8 cellular contexts compared by ENCODE assay signal in the genomic region with DNA sequence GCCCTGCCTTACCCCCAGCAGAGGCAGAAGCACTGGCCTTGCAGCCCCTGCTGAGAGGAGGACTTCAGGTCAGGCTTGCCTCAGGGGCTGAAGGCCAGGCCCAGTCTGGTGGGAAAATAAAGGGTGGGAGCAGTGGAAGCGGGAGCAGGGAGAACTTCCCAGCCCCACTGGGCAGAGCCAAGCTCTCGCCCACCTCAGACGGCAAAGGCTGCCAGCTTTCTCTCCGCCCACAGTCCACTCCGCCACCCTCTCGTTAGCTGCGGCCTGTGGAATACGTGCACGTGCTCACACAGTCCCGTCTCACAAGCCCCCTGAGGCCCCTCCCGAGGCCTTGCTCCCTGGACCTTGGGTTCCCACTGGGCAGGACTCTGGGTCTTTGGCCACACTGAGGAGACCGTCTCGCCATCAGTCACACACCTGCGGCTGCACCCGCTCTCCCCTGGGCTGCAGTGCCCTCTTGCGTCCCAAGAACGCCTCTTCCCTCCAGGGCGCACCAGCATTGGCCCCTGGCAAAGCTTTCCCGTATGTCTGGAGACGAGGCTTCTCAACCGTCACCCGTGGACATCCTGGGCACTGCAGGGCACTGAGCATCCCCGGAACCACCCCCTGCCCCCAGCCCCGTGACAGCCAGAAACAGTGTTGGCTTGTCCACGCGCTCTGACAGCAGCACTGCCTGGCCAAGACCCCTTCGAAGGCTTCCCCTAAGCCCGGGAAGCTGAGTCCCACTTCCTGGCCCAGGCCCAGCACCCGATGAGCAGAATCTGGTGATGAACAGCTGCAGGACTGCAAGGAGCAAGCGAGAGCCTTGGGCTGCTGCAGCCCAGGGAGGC. TPM values are rescaled to one million over a fixed set of nuclear protein-coding genes. Genes with fewer than 3 reads are reported as not detected.
DNase-seq lines count a peak whose midpoint lies in the region; ATAC-seq lines count a peak whose summit lies in the region.

No MANE protein-coding gene starts in this region.

- CTCF ChIA-PET in activated CD4-positive, alpha-beta memory T cell treated with anti-CD3 and anti-CD28 coated beads for 36 hours (lab: Charles Lee): interaction anchor here (0.7 to 3.2 kb wide), 24 partner anchors 9 to 316 kb away, joined by 3 to 52 read pairs (median 6); a partner anchor contains a TSS

- peak; percentile 68 for DNase-seq in DMS153 treated with DMSO at 0.1 percent for 48 hours (lab: John Stamatoyannopoulos, UW; ENCODE audit: unreplicated experiment)
- DNase-seq in NCI-H748 treated with DMSO at 0.1 percent for 48 hours (lab: John Stamatoyannopoulos, UW): peak; percentile 64
- peak; percentile 85 for DNase-seq in activated CD4-positive, alpha-beta memory T cell treated with anti-CD3 and anti-CD28 coated beads for 36 hours
- DNase-seq in effector CD4-positive, alpha-beta T cell: peak; percentile 62
- DNase-seq in memory B cell (ENCODE audit: low spot score in 2 of 2): peak; percentile 56 to 67
- peak; percentile 60 to 64 for DNase-seq in stimulated activated CD8-positive, alpha-beta memory T cell treated with anti-CD3 and anti-CD28 coated beads, Interleukin-2, amount 100 ng/mL, for 48 hours (ENCODE audit: low read depth in 2 of 2)

- POLR2A ChIA-PET in activated CD4-positive, alpha-beta memory T cell treated with anti-CD3 and anti-CD28 coated beads for 36 hours (lab: Charles Lee): interaction anchor here (0.6 to 1.5 kb wide), 3 partner anchors 9 to 133 kb away, joined by 3 to 4 read pairs (median 3); a partner anchor contains a TSS

- H3K4me3 Mint-ChIP-seq in activated CD4-positive, alpha-beta memory T cell treated with anti-CD3 and anti-CD28 coated beads for 36 hours: peak overlapping the region; percentile 43
- no peak overlapping the region for H3K4me3 Mint-ChIP-seq in memory B cell

- intact Hi-C loops in activated CD4-positive, alpha-beta memory T cell treated with anti-CD3 and anti-CD28 coated beads for 36 hours (cut with micrococcal nuclease): loop anchor here (5.0 kb wide), 1 partner anchor 255 kb away; no protein-coding TSS in a partner anchor

- ATAC-seq in HG03135 (IDR thresholded peaks at IDR 0.05; ENCODE audit: unreplicated experiment) (peak; percentile 54), memory B cell (ENCODE audit: low read depth) (peak; percentile 96), HG03196 (IDR thresholded peaks at IDR 0.05; ENCODE audit: unreplicated experiment) (no peak)

- no peaks in the 10 kb centered on the region for H3K9me3 Mint-ChIP-seq in activated CD4-positive, alpha-beta memory T cell treated with anti-CD3 and anti-CD28 coated beads for 36 hours
- H3K9me3 Mint-ChIP-seq in memory B cell: no peaks in the 10 kb centered on the region

- peaks cover 6% of the 10 kb centered on the region for H3K4me1 Mint-ChIP-seq in activated CD4-positive, alpha-beta memory T cell treated with anti-CD3 and anti-CD28 coated beads for 36 hours (ENCODE audit: low read depth)
- H3K4me1 Mint-ChIP-seq in memory B cell: peaks cover 5% of the 10 kb centered on the region

- peaks cover 4% of the 10 kb centered on the region for H3K27me3 Mint-ChIP-seq in activated CD4-positive, alpha-beta memory T cell treated with anti-CD3 and anti-CD28 coated beads for 36 hours
- peaks cover 10% of the 10 kb centered on the region for H3K27me3 Mint-ChIP-seq in memory B cell

- H3K36me3 Mint-ChIP-seq in activated CD4-positive, alpha-beta memory T cell treated with anti-CD3 and anti-CD28 coated beads for 36 hours: peaks cover 1% of the 10 kb centered on the region
- H3K36me3 Mint-ChIP-seq in memory B cell: peaks cover 4% of the 10 kb centered on the region

- H3K27ac Mint-ChIP-seq in activated CD4-positive, alpha-beta memory T cell treated with anti-CD3 and anti-CD28 coated beads for 36 hours: no peak overlapping the region
- H3K27ac Mint-ChIP-seq in memory B cell: no peak overlapping the region

RNA-seq across cellular contexts. Expression of a gene that starts 8.3 kb away (rescaled TPM):
- 10 to 100 TPM; 76.8 to 77.3 TPM for total RNA-seq in activated CD4-positive, alpha-beta memory T cell treated with anti-CD3 and anti-CD28 coated beads for 36 hours

RNA-seq across cellular contexts. Expression of a gene that starts 9.6 kb away (rescaled TPM):
- 10 to 100 TPM; 18.6 to 20.5 TPM for total RNA-seq in activated CD4-positive, alpha-beta memory T cell treated with anti-CD3 and anti-CD28 coated beads for 36 hours

RNA-seq across cellular contexts. Expression of a gene that starts 19.7 kb away (rescaled TPM):
- 10 to 100 TPM; 30.6 to 31.5 TPM for total RNA-seq in activated CD4-positive, alpha-beta memory T cell treated with anti-CD3 and anti-CD28 coated beads for 36 hours

RNA-seq across cellular contexts. Expression of a gene that starts 34.9 kb away (rescaled TPM):
- 10 to 100 TPM; 62.1 to 62.5 TPM for total RNA-seq in activated CD4-positive, alpha-beta memory T cell treated with anti-CD3 and anti-CD28 coated beads for 36 hours

RNA-seq across cellular contexts. Expression of a gene that starts 39.6 kb away (rescaled TPM):
- total RNA-seq in activated CD4-positive, alpha-beta memory T cell treated with anti-CD3 and anti-CD28 coated beads for 36 hours: 1 to 10 TPM; 8.5 to 8.8 TPM
